Comparison of ENCODE assay signal across 16 cellular contexts in genomic region chr10:95493862-95494261, GRCh38.
DNase-seq lines count a peak whose midpoint lies in the region; ATAC-seq, FAIRE-seq and TF ChIP-seq lines count a peak whose summit lies in the region.
"Had no signal": no experiment of that assay in that cellular context is flagged by ENCODE, and none has a peak within 500 bp of the region (broad histone marks: within the 10 kb centered on the region; RNA-seq: fewer than 3 reads in every experiment).

No MANE protein-coding gene starts in this region.

- H3K79me1 ChIP-seq in H1 (ENCODE audit: low read depth, low read length): peaks cover 2% of the 10 kb centered on the region; the same call in 1 of the 2 replicates

- H3K79me2 ChIP-seq in H1 (ENCODE audit: control insufficient read depth in 1 of 2, insufficient read depth in 2 of 2, low read length in 2 of 2) (peaks cover 0 to 31% of the 10 kb centered on the region in 2 experiments; a peak in 3 of 4 replicates), parathyroid adenoma (no peaks in the 10 kb centered on the region)

- no peak overlapping the region for H4K5ac ChIP-seq in H1 (ENCODE audit: insufficient read length, low read depth, low read length)

- TF ChIP-seq EP300 in H1 (IDR thresholded peaks at IDR 0.05; ENCODE audit: borderline replicate concordance in 1 of 2, low read depth in 2 of 2, low read length in 2 of 2): no peak

- H3K36me3 ChIP-seq in HEK293 (ENCODE audit: control insufficient read depth in 2 of 2, insufficient read depth in 1 of 2, low read length in 2 of 2): no peaks in the 10 kb centered on the region
- H3K36me3 ChIP-seq in H1 (ENCODE audit: control insufficient read depth in 2 of 4, insufficient read depth in 4 of 4, low read length in 3 of 4): no peaks in the 10 kb centered on the region
- no peaks in the 10 kb centered on the region for H3K36me3 ChIP-seq in parathyroid adenoma (ENCODE audit: control insufficient read depth, insufficient read depth, low read length)
- peaks cover 35% of the 10 kb centered on the region for H3K36me3 ChIP-seq in thoracic aorta
- H3K36me3 ChIP-seq in effector memory CD4-positive, alpha-beta T cell (ENCODE audit: control insufficient read depth, insufficient read depth, low read length): no peaks in the 10 kb centered on the region

- TF ChIP-seq CTCF in HEK293 (tag by site-specific recombination; IDR thresholded peaks at IDR 0.05) (no peak), H1 (IDR thresholded peaks at IDR 0.05; ENCODE audit: control extremely low read depth in 1 of 3, insufficient read depth in 1 of 3, low read depth in 1 of 3, low read length in 3 of 3) (no peak), parathyroid adenoma (IDR thresholded peaks at IDR 0.05) (no peak), thoracic aorta (IDR thresholded peaks at IDR 0.05) (no peak)

- H3K18ac ChIP-seq in H1 (ENCODE audit: extremely low read depth, low read length): no peak overlapping the region

- no peak overlapping the region for H3K4me2 ChIP-seq in H1 (ENCODE audit: insufficient read depth in 1 of 2, low read depth in 2 of 2, low read length in 2 of 2)
- H3K4me2 ChIP-seq in parathyroid adenoma (ENCODE audit: low read length): no peak overlapping the region

- H2AK5ac ChIP-seq in H1 (ENCODE audit: low read depth, low read length): no peak overlapping the region

- H2BK15ac ChIP-seq in H1 (ENCODE audit: low read length): no peak overlapping the region

- TF ChIP-seq RAD21 in H1 (IDR thresholded peaks at IDR 0.05 in 1 of 2, conservative IDR thresholded peaks at IDR 0.05 in 1 of 2; ENCODE audit: low read depth in 2 of 2, low read length in 2 of 2): no peak

- peaks cover 2 to 4% of the 10 kb centered on the region in 2 experiments for H4K20me1 ChIP-seq in H1 (replicated peaks in 1 of 2; ENCODE audit: control insufficient read depth in 1 of 2, insufficient read depth in 2 of 2, low read length in 2 of 2)

- H2BK5ac ChIP-seq in H1 (ENCODE audit: low read depth, low read length): no peak overlapping the region

- H4K91ac ChIP-seq in H1 (replicated peaks; ENCODE audit: insufficient read length, low read length): no peak overlapping the region

- H2BK120ac ChIP-seq in H1 (replicated peaks; ENCODE audit: low read depth, low read length): no peak overlapping the region

- H3K56ac ChIP-seq in H1 (replicated peaks; ENCODE audit: insufficient read length, low read depth, low read length): no peak overlapping the region

- H2BK12ac ChIP-seq in H1 (ENCODE audit: low read depth, low read length): peak overlapping the region; percentile 28; the same call in 1 of the 2 replicates

- no peak for TF ChIP-seq POLR2A in H1 (IDR thresholded peaks at IDR 0.05; ENCODE audit: control extremely low read depth in 1 of 2, low read depth in 2 of 2, low read length in 2 of 2)

- no peak overlapping the region for H3K9ac ChIP-seq in H1 (replicated peaks in 1 of 4; ENCODE audit: extremely low read depth in 1 of 4, low read depth in 3 of 4, low read length in 3 of 4)
- H3K9ac ChIP-seq in parathyroid adenoma: no peak overlapping the region

- no peak for FAIRE-seq in H1 (lab: Jason Lieb, UNC)

- WGBS in H1 (ENCODE audit: extremely low coverage in 1 of 2, insufficient coverage in 1 of 2, insufficient read length in 1 of 2, insufficient replicate concordance in 2 of 2, low coverage in 1 of 2, low lambda C conversion rate in 2 of 2, missing lambda C conversion rate in 1 of 2), 2 experiments: 97% methylated on average over 2 of the region's 2 CpGs; no CpG with 5 or more reads in 1 of the 2 experiments

- no peak overlapping the region for H3K4me3 ChIP-seq in HEK293 (ENCODE audit: low read depth, low read length)
- no peak overlapping the region for H3K4me3 ChIP-seq in H1 (ENCODE audit: extremely low read depth in 1 of 4, insufficient read depth in 2 of 4, low read depth in 3 of 4, low read length in 4 of 4)
- H3K4me3 ChIP-seq in parathyroid adenoma (ENCODE audit: low read depth, low read length): no peak overlapping the region
- peak overlapping the region; percentile 18 for H3K4me3 ChIP-seq in thoracic aorta
- H3K4me3 ChIP-seq in effector memory CD4-positive, alpha-beta T cell (ENCODE audit: insufficient read depth, low read depth, low read length, poor library complexity, severe bottlenecking): no peak overlapping the region

- no peaks in the 10 kb centered on the region for H3K9me3 ChIP-seq in HEK293 (ENCODE audit: control insufficient read depth, insufficient read depth, low read depth, low read length)
- H3K9me3 ChIP-seq in H1 (ENCODE audit: insufficient read depth in 2 of 2, low read depth in 1 of 2, low read length in 1 of 2): no peaks in the 10 kb centered on the region
- H3K9me3 ChIP-seq in parathyroid adenoma (ENCODE audit: control insufficient read depth, low read length): no peaks in the 10 kb centered on the region
- no peaks in the 10 kb centered on the region for H3K9me3 ChIP-seq in thoracic aorta
- no peaks in the 10 kb centered on the region for H3K9me3 ChIP-seq in effector memory CD4-positive, alpha-beta T cell (ENCODE audit: control insufficient read depth, low read length)

- no peak for DNase-seq in H1 (ENCODE audit: low read depth in 1 of 2, low spot score in 2 of 2)
- DNase-seq in thoracic aorta (ENCODE audit: low spot score): no peak
- DNase-seq in germinal center (ENCODE audit: low spot score): no peak
- no peak for DNase-seq in effector memory CD4-positive, alpha-beta T cell
- DNase-seq in stimulated activated naive CD4-positive, alpha-beta T cell treated with Interleukin-2 at 50 U/mL for 16 hours (lab: John Stamatoyannopoulos, UW): no peak
- DNase-seq: DMS153, EL, GOT3, KBM-7, MV-4-11, NCI-H1417, NCI-H1930, NCI-H2171 treated with DMSO at 0.1 percent for 48 hours had no signal

- no peak overlapping the region for H3K23ac ChIP-seq in H1 (ENCODE audit: insufficient read length)

- no peaks in the 10 kb centered on the region for H3K23me2 ChIP-seq in H1 (ENCODE audit: low read depth, low read length)

- no peak overlapping the region for H4K8ac ChIP-seq in H1 (ENCODE audit: extremely low read depth, insufficient read depth, low read length)

- POLR2A ChIA-PET in HEK293 (lab: Yijun Ruan, JAX) (no interaction called here), H1 (lab: Charles Lee; ENCODE audit: partially characterized antibody) (interaction anchor here (0.6 to 1.7 kb wide), 2 partner anchors 11 to 79 kb away, joined by 3 read pairs; no protein-coding TSS in a partner anchor)

- CTCF ChIA-PET in HEK293 (lab: Yijun Ruan, JAX): interaction anchor here (0.7 kb wide), 1 partner anchor 33 kb away, joined by 3 read pairs; no protein-coding TSS in a partner anchor
- CTCF ChIA-PET in H1 (lab: Charles Lee; ENCODE audit: partially characterized antibody): interaction anchor here (0.8 to 2.1 kb wide), 5 partner anchors 9 to 106 kb away, joined by 3 to 6 read pairs (median 3); no protein-coding TSS in a partner anchor

- no peak for ATAC-seq in thoracic aorta (ENCODE audit: insufficient number of reproducible peaks, low FRiP score, low read depth)

- H3K4ac ChIP-seq in H1 (replicated peaks; ENCODE audit: insufficient read length, low read depth, low read length): no peak overlapping the region

- H3K27ac ChIP-seq in HEK293 (ENCODE audit: extremely low read depth, low read depth, low read length) (no peak overlapping the region), H1 (ENCODE audit: low read depth, low read length) (no peak overlapping the region), parathyroid adenoma (peak overlapping the region; percentile 26), thoracic aorta (peak overlapping the region; percentile 72 to 87)
- H3K27ac ChIP-seq in effector memory CD4-positive, alpha-beta T cell (ENCODE audit: insufficient read depth, low read length, poor library complexity, severe bottlenecking): no peak overlapping the region
- H3K27ac ChIP-seq: C4-2B had no signal

- H3K27me3 ChIP-seq in H1 (replicated peaks in 1 of 4; ENCODE audit: control insufficient read depth in 3 of 4, extremely low read depth in 1 of 4, insufficient read depth in 3 of 4, low read length in 3 of 4) (no peaks in the 10 kb centered on the region), parathyroid adenoma (ENCODE audit: control insufficient read depth, insufficient read depth, low read length) (no peaks in the 10 kb centered on the region), thoracic aorta (replicated peaks; ENCODE audit: insufficient read depth) (no peaks in the 10 kb centered on the region)
- H3K27me3 ChIP-seq in effector memory CD4-positive, alpha-beta T cell (replicated peaks; ENCODE audit: control insufficient read depth, insufficient read depth, low read length, poor library complexity, severe bottlenecking): no peaks in the 10 kb centered on the region

- no peak overlapping the region for H2BK20ac ChIP-seq in H1 (ENCODE audit: low read length)

- no peak overlapping the region for H3K14ac ChIP-seq in H1 (ENCODE audit: insufficient read length)

- H3K4me1 ChIP-seq in HEK293 (ENCODE audit: control insufficient read depth, insufficient read depth, low read length) (no peaks in the 10 kb centered on the region), H1 (replicated peaks in 1 of 4; ENCODE audit: control insufficient read depth in 3 of 4, insufficient read depth in 4 of 4, low read length in 3 of 4) (peaks cover 0 to 7% (median under 1%) of the 10 kb centered on the region in 4 experiments; a peak in 5 of 7 replicates), parathyroid adenoma (peaks cover 8% of the 10 kb centered on the region), thoracic aorta (ENCODE audit: control insufficient read depth in 1 of 2, low read depth in 2 of 2) (peaks cover 63 to 97% of the 10 kb centered on the region in 2 donors)
- H3K4me1 ChIP-seq in effector memory CD4-positive, alpha-beta T cell (ENCODE audit: control insufficient read depth, insufficient read depth, low read length, poor library complexity, severe bottlenecking): no peaks in the 10 kb centered on the region

- H2AFZ ChIP-seq in H1 (ENCODE audit: low read length) (no peak overlapping the region), parathyroid adenoma (peak overlapping the region; percentile 43)

TF ChIP-seq in HEK293, 187 proteins besides CTCF, POLR2A, EP300 and RAD21 (continues in another document):
- no peak for TF ChIP-seq RBAK (tag by site-specific recombination; IDR thresholded peaks at IDR 0.05)

TF ChIP-seq in H1, 55 proteins besides CTCF, POLR2A, EP300 and RAD21 (continues in another document):
- TF ChIP-seq EGR1 (IDR thresholded peaks at IDR 0.05; ENCODE audit: borderline replicate concordance, low read depth, low read length): no peak
- TF ChIP-seq SP2 (IDR thresholded peaks at IDR 0.05; ENCODE audit: low read length): no peak
- no peak for TF ChIP-seq CBX5 (IDR thresholded peaks at IDR 0.05; ENCODE audit: low read depth, low read length)
- no peak for TF ChIP-seq YY1 (IDR thresholded peaks at IDR 0.05; ENCODE audit: low read depth, low read length)
- no peak for TF ChIP-seq CBX8 (IDR thresholded peaks at IDR 0.05; ENCODE audit: borderline replicate concordance, low read depth, low read length)

Comparison
In these comparisons a context has a peak if more than half of its experiments do, and no peak if none do; other contexts are left out.
1. H3K27ac ChIP-seq: peak in parathyroid adenoma (single experiment) and thoracic aorta (2 of 2); none in HEK293 (single experiment), H1 (single experiment) and effector memory CD4-positive, alpha-beta T cell (single experiment).